ENCODE assay signal across 15 cellular contexts in the genomic region with DNA sequence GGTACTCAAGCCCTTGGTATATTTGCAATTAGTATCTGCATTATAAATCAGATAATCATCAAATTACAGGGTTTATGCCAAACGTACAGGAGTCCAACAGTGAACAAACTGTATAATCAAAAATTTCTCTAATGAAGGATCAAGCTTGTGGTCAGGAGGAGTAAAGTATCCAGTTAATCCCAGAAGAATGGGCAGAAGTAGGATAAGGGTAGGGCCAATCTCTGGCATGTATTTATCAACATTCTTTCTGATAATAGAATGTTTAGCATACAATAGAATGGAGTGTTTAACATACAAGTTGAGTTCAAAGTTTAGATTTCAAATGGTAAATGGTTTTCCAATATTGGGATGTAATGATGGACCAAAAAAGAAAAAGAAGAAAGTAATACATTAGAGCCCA.
A peak's percentile ranks its signal among the peaks of the same experiment; 100 is the strongest.
DNase-seq lines count a peak whose midpoint lies in the region; TF ChIP-seq lines count a peak whose summit lies in the region.
"Had no signal": no experiment of that assay in that cellular context is flagged by ENCODE, and none has a peak within 500 bp of the region (broad histone marks: within the 10 kb centered on the region; RNA-seq: fewer than 3 reads in every experiment).

No MANE protein-coding gene starts in this region.

- H3K4me3 ChIP-seq in right atrium auricular region (no peak overlapping the region), endodermal cell (ENCODE audit: low read length) (peak overlapping the region; percentile 8), stomach smooth muscle (ENCODE audit: low read length in 2 of 2) (no peak overlapping the region)
- H3K4me3 ChIP-seq: GM23248 had no signal

- TF ChIP-seq CTCF in right atrium auricular region (IDR thresholded peaks at IDR 0.05) (no peak), endodermal cell (conservative IDR thresholded peaks at IDR 0.05) (no peak), progenitor cell of endocrine pancreas (IDR thresholded peaks at IDR 0.05; ENCODE audit: unreplicated experiment) (no peak)

- intact Hi-C loops in cardiac septum (cut with DNase I), result no loop called here

- peaks cover 10% of the 10 kb centered on the region for H3K36me3 ChIP-seq in right atrium auricular region
- no peaks in the 10 kb centered on the region for H3K36me3 ChIP-seq in endodermal cell (ENCODE audit: control insufficient read depth, insufficient read depth, low read length)
- peaks cover 0 to 5% of the 10 kb centered on the region in 2 donors for H3K36me3 ChIP-seq in stomach smooth muscle (ENCODE audit: control insufficient read depth in 2 of 2, insufficient read depth in 2 of 2, low read length in 2 of 2)

- WGBS in endodermal cell (ENCODE audit: insufficient coverage in 1 of 2, insufficient read length in 1 of 2), 2 experiments, result 27% methylated on average over 1 of the region's 1 CpG; no CpG with 5 or more reads in 1 of the 2 experiments

- no peaks in the 10 kb centered on the region for H3K27me3 Mint-ChIP-seq in endodermal cell (ENCODE audit: insufficient read depth)
- H3K27me3 Mint-ChIP-seq in progenitor cell of endocrine pancreas, result no peaks in the 10 kb centered on the region
- H3K27me3 Mint-ChIP-seq: CD4-positive, alpha-beta T cell had no signal

- peaks cover 47% of the 10 kb centered on the region for H3K4me1 Mint-ChIP-seq in endodermal cell
- peaks cover 55% of the 10 kb centered on the region for H3K4me1 Mint-ChIP-seq in progenitor cell of endocrine pancreas (ENCODE audit: low read depth)
- H3K4me1 Mint-ChIP-seq: B cell had no signal

- H3K9me3 Mint-ChIP-seq in endodermal cell (no peaks in the 10 kb centered on the region), progenitor cell of endocrine pancreas (ENCODE audit: low read depth) (no peaks in the 10 kb centered on the region)
- H3K9me3 Mint-ChIP-seq: CD4-positive, alpha-beta T cell had no signal

- H3K4me3 Mint-ChIP-seq in endodermal cell, result no peak overlapping the region
- no peak overlapping the region for H3K4me3 Mint-ChIP-seq in progenitor cell of endocrine pancreas (ENCODE audit: low read depth)
- H3K4me3 Mint-ChIP-seq: B cell; CD4-positive, alpha-beta T cell had no signal

- H3K27ac ChIP-seq in right atrium auricular region, result peak overlapping the region; percentile 22 to 91
- H3K27ac ChIP-seq in endodermal cell (ENCODE audit: low read depth, low read length), result no peak overlapping the region
- peak overlapping the region; percentile 53 for H3K27ac ChIP-seq in stomach smooth muscle (ENCODE audit: low read length)
- H3K27ac ChIP-seq: GM23248 had no signal

- no peak for DNase-seq in right atrium auricular region (ENCODE audit: low spot score)
- DNase-seq in cardiac septum (ENCODE audit: low spot score), result no peak
- no peak for DNase-seq in endodermal cell
- DNase-seq in progenitor cell of endocrine pancreas (ENCODE audit: low spot score, unreplicated experiment), result no peak
- DNase-seq in NCI-H446 treated with DMSO at 0.1 percent for 48 hours (lab: John Stamatoyannopoulos, UW), result no peak
- no peak for DNase-seq in T-helper 1 cell
- no peak for DNase-seq in EL
- DNase-seq: 8988T; C1 segment of cervical spinal cord; CD4-positive, alpha-beta T cell; DND-41; GF-D8; GM23248 had no signal

- no peaks in the 10 kb centered on the region for H3K9me3 ChIP-seq in right atrium auricular region
- H3K9me3 ChIP-seq in endodermal cell (ENCODE audit: control insufficient read depth, low read length), result no peaks in the 10 kb centered on the region
- H3K9me3 ChIP-seq in stomach smooth muscle (ENCODE audit: control insufficient read depth in 2 of 2, low read length in 2 of 2), result no peaks in the 10 kb centered on the region

- H3K9ac ChIP-seq in endodermal cell (ENCODE audit: extremely low read depth, low read length, poor library complexity, severe bottlenecking), result peak overlapping the region; percentile 28
- no peak overlapping the region for H3K9ac ChIP-seq in stomach smooth muscle (ENCODE audit: low read length in 2 of 2)
- H3K9ac ChIP-seq: GM23248 had no signal

- H3K27ac Mint-ChIP-seq in endodermal cell (peak overlapping the region; percentile 86), progenitor cell of endocrine pancreas (peak overlapping the region; percentile 65)
- H3K27ac Mint-ChIP-seq: B cell; CD4-positive, alpha-beta T cell had no signal

- H3K36me3 Mint-ChIP-seq in endodermal cell (ENCODE audit: low read depth) (no peaks in the 10 kb centered on the region), progenitor cell of endocrine pancreas (ENCODE audit: insufficient read depth) (peaks cover 2% of the 10 kb centered on the region)

- H3K4me1 ChIP-seq in right atrium auricular region, result peaks cover 0 to 68% of the 10 kb centered on the region in 2 donors
- H3K4me1 ChIP-seq in endodermal cell (ENCODE audit: control insufficient read depth, insufficient read depth, low read length), result peaks cover 21% of the 10 kb centered on the region
- H3K4me1 ChIP-seq in stomach smooth muscle (ENCODE audit: control insufficient read depth, insufficient read depth, low read length), result peaks cover 47% of the 10 kb centered on the region

- no peaks in the 10 kb centered on the region for H3K27me3 ChIP-seq in right atrium auricular region
- H3K27me3 ChIP-seq in endodermal cell (ENCODE audit: control insufficient read depth, insufficient read depth, low read length, poor library complexity, severe bottlenecking), result no peaks in the 10 kb centered on the region
- H3K27me3 ChIP-seq in stomach smooth muscle (ENCODE audit: control insufficient read depth in 1 of 2, insufficient read depth in 2 of 2, low read length in 2 of 2), result no peaks in the 10 kb centered on the region
